25 cellular contexts compared by ENCODE assay signal in genomic region chr1:77642196-77642595, GRCh38.
"Had no signal": no experiment of that assay in that cellular context is flagged by ENCODE, and none has a peak within 500 bp of the region (broad histone marks: within the 10 kb centered on the region; RNA-seq: fewer than 3 reads in every experiment).

No MANE protein-coding gene starts in this region.

- H3K4me3 ChIP-seq: heart right ventricle, left ventricle myocardium inferior, pancreas, psoas muscle, tibial nerve had no signal

- H3K9me3 ChIP-seq: heart right ventricle, left ventricle myocardium inferior, pancreas, psoas muscle, SK-N-SH had no signal

- H3K4me3 Mint-ChIP-seq: activated CD4-positive, alpha-beta memory T cell treated with anti-CD3 and anti-CD28 coated beads, Interleukin-2, amount 10 ng/mL, durations not matched to agents 7 days and 5 days; activated CD4-positive, alpha-beta T cell treated with anti-CD3 and anti-CD28 coated beads, Interleukin-2, amount 10 ng/mL, durations not matched to agents 24 days and 14 days; activated naive CD4-positive, alpha-beta T cell treated with anti-CD3 and anti-CD28 coated beads, Interleukin-2, amount 10 ng/mL, durations not matched to agents 7 days and 5 days; activated naive CD8-positive, alpha-beta T cell treated with anti-CD3 and anti-CD28 coated beads, Interleukin-2, amount 10 ng/mL, durations not matched to agents 7 days and 5 days; activated T-cell treated with anti-CD3 and anti-CD28 coated beads, Interleukin-2, amount 50 U/mL, for 24 hours; dendritic cell treated with granulocyte-macrophage colony-stimulating factor and Interleukin-4, amounts not matched to agents 40 ng/mL and 50 ng/mL, for 4 days; naive thymus-derived CD4-positive, alpha-beta T cell; T-helper 17 cell had no signal

- H3K4me1 Mint-ChIP-seq: activated naive CD4-positive, alpha-beta T cell treated with anti-CD3 and anti-CD28 coated beads, Interleukin-2, amount 10 ng/mL, durations not matched to agents 7 days and 5 days had no signal

- H3K4me2 ChIP-seq: SK-N-SH had no signal

- H3K27ac Mint-ChIP-seq: activated CD4-positive, alpha-beta memory T cell treated with anti-CD3 and anti-CD28 coated beads, Interleukin-2, amount 10 ng/mL, durations not matched to agents 7 days and 5 days; activated CD4-positive, alpha-beta T cell treated with anti-CD3 and anti-CD28 coated beads, Interleukin-2, amount 10 ng/mL, durations not matched to agents 24 days and 14 days; activated naive CD4-positive, alpha-beta T cell treated with anti-CD3 and anti-CD28 coated beads, Interleukin-2, amount 10 ng/mL, durations not matched to agents 7 days and 5 days; activated naive CD8-positive, alpha-beta T cell treated with anti-CD3 and anti-CD28 coated beads, Interleukin-2, amount 10 ng/mL, durations not matched to agents 7 days and 5 days; activated T-cell treated with anti-CD3 and anti-CD28 coated beads, Interleukin-2, amount 50 U/mL, for 24 hours; dendritic cell treated with granulocyte-macrophage colony-stimulating factor and Interleukin-4, amounts not matched to agents 40 ng/mL and 50 ng/mL, for 4 days; naive thymus-derived CD4-positive, alpha-beta T cell had no signal

- H3K27ac ChIP-seq: heart right ventricle, left ventricle myocardium inferior, pancreas, psoas muscle, WERI-Rb-1 had no signal

- H3K27me3 ChIP-seq: heart right ventricle, pancreas, tibial nerve had no signal

- H3K4me1 ChIP-seq: pancreas, psoas muscle had no signal

- H3K27me3 Mint-ChIP-seq: activated CD4-positive, alpha-beta memory T cell treated with anti-CD3 and anti-CD28 coated beads, Interleukin-2, amount 10 ng/mL, durations not matched to agents 7 days and 5 days; activated CD4-positive, alpha-beta T cell treated with anti-CD3 and anti-CD28 coated beads, Interleukin-2, amount 10 ng/mL, durations not matched to agents 24 days and 14 days; activated naive CD4-positive, alpha-beta T cell treated with anti-CD3 and anti-CD28 coated beads, Interleukin-2, amount 10 ng/mL, durations not matched to agents 7 days and 5 days; activated naive CD8-positive, alpha-beta T cell treated with anti-CD3 and anti-CD28 coated beads, Interleukin-2, amount 10 ng/mL, durations not matched to agents 7 days and 5 days; activated T-cell treated with anti-CD3 and anti-CD28 coated beads, Interleukin-2, amount 50 U/mL, for 24 hours; dendritic cell treated with granulocyte-macrophage colony-stimulating factor and Interleukin-4, amounts not matched to agents 40 ng/mL and 50 ng/mL, for 4 days; naive thymus-derived CD4-positive, alpha-beta T cell; T-helper 17 cell had no signal

- H3K9ac ChIP-seq: SK-N-SH had no signal

- H3K9me3 Mint-ChIP-seq: activated CD4-positive, alpha-beta T cell treated with anti-CD3 and anti-CD28 coated beads, Interleukin-2, amount 10 ng/mL, durations not matched to agents 24 days and 14 days; activated T-cell treated with anti-CD3 and anti-CD28 coated beads, Interleukin-2, amount 50 U/mL, for 24 hours; dendritic cell treated with granulocyte-macrophage colony-stimulating factor and Interleukin-4, amounts not matched to agents 40 ng/mL and 50 ng/mL, for 4 days had no signal

- DNase-seq: activated CD4-positive, alpha-beta memory T cell treated with anti-CD3 and anti-CD28 coated beads, Interleukin-2, amount 10 ng/mL, durations not matched to agents 7 days and 5 days; activated CD4-positive, alpha-beta T cell treated with anti-CD3 and anti-CD28 coated beads, Interleukin-2, amount 10 ng/mL, durations not matched to agents 24 days and 14 days; activated CD8-positive, alpha-beta memory T cell treated with anti-CD3 and anti-CD28 coated beads, Interleukin-2, amount 50 U/mL, for 48 hours; activated gamma-delta T cell; activated naive CD4-positive, alpha-beta T cell treated with anti-CD3 and anti-CD28 coated beads, Interleukin-2, amount 10 ng/mL, durations not matched to agents 7 days and 5 days; activated naive CD8-positive, alpha-beta T cell treated with anti-CD3 and anti-CD28 coated beads, Interleukin-2, amount 10 ng/mL, durations not matched to agents 7 days and 5 days; activated T-cell treated with anti-CD3 and anti-CD28 coated beads, Interleukin-2, amount 50 U/mL, for 24 hours; amniotic stem cell; effector CD4-positive, alpha-beta T cell; foreskin melanocyte; heart right ventricle; left ventricle myocardium inferior; naive thymus-derived CD4-positive, alpha-beta T cell; nucleus accumbens; pancreas; psoas muscle; SK-N-SH; stimulated activated CD4-positive, alpha-beta T cell treated with anti-CD3 and anti-CD28 coated beads, Interleukin-15, amount 100 ng/mL, for 24 hours; stimulated activated CD4-positive, alpha-beta T cell treated with anti-CD3 and anti-CD28 coated beads, Interleukin-2, amount 100 ng/mL, for 24 hours; stimulated activated naive CD4-positive, alpha-beta T cell treated with Interleukin-2 at 50 U/mL for 16 hours; T-helper 17 cell; T1000; WERI-Rb-1 had no signal
